ENCODE assay signal across 1 cellular context in the genomic region with DNA sequence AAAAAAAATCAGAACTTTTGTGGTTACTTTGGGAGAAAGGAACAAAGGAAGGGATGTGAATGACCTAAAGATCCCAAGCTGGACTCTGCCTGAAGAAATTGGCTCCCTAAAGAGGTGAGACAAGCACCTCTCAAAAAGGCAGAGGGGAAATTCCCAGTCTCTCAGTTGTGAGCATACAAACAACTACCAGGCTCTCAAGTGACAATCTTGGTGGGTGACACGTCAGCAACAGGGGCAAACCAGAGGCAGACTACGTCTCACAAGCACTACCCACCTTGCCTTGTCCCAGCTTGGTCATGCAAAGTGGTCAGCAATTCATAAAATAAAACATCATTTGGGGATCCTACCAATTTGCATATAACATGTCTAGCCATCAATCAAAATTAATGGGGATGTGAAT.
A peak's percentile ranks its signal among the peaks of the same experiment; 100 is the strongest.
TF ChIP-seq lines count a peak whose summit lies in the region.

No MANE protein-coding gene starts in this region.

TF ChIP-seq in GM12878, 131 proteins besides CTCF, POLR2A, EP300 and RAD21 (continued from another document):
- TF ChIP-seq SMAD1 (IDR thresholded peaks at IDR 0.05; ENCODE audit: low read depth, partially characterized antibody), result no peak
- TF ChIP-seq, protein P1, sequence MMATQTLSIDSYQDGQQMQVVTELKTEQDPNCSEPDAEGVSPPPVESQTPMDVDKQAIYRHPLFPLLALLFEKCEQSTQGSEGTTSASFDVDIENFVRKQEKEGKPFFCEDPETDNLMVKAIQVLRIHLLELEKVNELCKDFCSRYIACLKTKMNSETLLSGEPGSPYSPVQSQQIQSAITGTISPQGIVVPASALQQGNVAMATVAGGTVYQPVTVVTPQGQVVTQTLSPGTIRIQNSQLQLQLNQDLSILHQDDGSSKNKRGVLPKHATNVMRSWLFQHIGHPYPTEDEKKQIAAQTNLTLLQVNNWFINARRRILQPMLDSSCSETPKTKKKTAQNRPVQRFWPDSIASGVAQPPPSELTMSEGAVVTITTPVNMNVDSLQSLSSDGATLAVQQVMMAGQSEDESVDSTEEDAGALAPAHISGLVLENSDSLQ (IDR thresholded peaks at IDR 0.05), result peak; percentile 81
- TF ChIP-seq, protein P2, sequence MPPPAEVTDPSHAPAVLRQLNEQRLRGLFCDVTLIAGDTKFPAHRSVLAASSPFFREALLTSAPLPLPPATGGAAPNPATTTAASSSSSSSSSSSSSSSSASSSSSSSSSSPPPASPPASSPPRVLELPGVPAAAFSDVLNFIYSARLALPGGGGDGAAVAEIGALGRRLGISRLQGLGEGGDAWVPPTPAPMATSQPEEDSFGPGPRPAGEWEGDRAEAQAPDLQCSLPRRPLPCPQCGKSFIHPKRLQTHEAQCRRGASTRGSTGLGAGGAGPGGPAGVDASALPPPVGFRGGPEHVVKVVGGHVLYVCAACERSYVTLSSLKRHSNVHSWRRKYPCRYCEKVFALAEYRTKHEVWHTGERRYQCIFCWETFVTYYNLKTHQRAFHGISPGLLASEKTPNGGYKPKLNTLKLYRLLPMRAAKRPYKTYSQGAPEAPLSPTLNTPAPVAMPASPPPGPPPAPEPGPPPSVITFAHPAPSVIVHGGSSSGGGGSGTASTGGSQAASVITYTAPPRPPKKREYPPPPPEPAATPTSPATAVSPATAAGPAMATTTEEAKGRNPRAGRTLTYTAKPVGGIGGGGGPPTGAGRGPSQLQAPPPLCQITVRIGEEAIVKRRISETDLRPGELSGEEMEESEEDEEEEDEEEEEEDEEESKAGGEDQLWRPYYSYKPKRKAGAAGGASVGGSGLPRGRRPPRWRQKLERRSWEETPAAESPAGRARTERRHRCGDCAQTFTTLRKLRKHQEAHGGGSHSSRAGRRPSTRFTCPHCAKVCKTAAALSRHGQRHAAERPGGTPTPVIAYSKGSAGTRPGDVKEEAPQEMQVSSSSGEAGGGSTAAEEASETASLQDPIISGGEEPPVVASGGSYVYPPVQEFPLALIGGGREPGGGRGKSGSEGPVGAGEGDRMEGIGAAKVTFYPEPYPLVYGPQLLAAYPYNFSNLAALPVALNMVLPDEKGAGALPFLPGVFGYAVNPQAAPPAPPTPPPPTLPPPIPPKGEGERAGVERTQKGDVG (CRISPR knock-in tag; IDR thresholded peaks at IDR 0.05), result no peak
- TF ChIP-seq IKZF2 (IDR thresholded peaks at IDR 0.05), result peak; percentile 40 to 53; a peak in 2 of 4 replicates
